ENCODE assay signal across 23 cellular contexts in the genomic region with DNA sequence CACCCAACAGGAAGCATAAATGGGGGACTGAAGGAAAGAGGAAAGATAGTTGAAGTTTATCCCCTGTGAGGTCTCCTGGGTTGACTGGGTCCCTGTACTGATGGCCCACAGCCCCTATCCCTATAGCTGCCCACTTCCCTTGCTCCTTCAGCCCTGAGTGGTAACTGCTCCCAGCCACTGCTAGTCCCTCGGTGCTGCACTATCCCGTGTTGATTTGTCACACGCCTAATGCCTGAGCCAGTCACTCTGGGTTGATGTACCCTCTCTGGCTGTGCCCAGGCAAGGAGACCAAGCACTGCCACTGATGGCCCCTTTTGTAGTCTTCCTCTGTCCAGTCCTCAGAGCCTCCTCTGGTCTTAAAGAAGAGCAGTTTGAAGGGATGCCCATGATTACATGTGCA.
"Had no signal": no experiment of that assay in that cellular context is flagged by ENCODE, and none has a peak within 500 bp of the region (broad histone marks: within the 10 kb centered on the region; RNA-seq: fewer than 3 reads in every experiment).

No MANE protein-coding gene starts in this region.

- H3K27ac Mint-ChIP-seq: activated naive CD4-positive, alpha-beta T cell treated with anti-CD3 and anti-CD28 coated beads, Interleukin-2, amount 50 U/mL, for 24 hours; activated T-helper 1 cell treated with anti-CD3 and anti-CD28 coated beads, Interleukin-12 subunit alpha, Interleukin-12 subunit beta, Interleukin-2, Interleukin-4 antibody, amounts not matched to agents 30 ng/mL and 10 ng/mL and 1 ng/mL, durations not matched to agents 14 hours and 24 hours and 36 hours; mesothelial cell of epicardium; naive thymus-derived CD8-positive, alpha-beta T cell; type B pancreatic cell had no signal

- H3K27me3 Mint-ChIP-seq: activated naive CD4-positive, alpha-beta T cell treated with anti-CD3 and anti-CD28 coated beads, Interleukin-2, amount 50 U/mL, for 24 hours; naive thymus-derived CD8-positive, alpha-beta T cell; type B pancreatic cell had no signal

- DNase-seq: activated CD4-positive, alpha-beta T cell treated with anti-CD3 and anti-CD28 coated beads for 1 hour; activated CD4-positive, alpha-beta T cell treated with anti-CD3 and anti-CD28 coated beads, Interleukin-2, amount 50 U/mL, for 1 hour; activated CD8-positive, alpha-beta T cell treated with anti-CD3 and anti-CD28 coated beads, Interleukin-2, amount 10 ng/mL, durations not matched to agents 7 days and 5 days; activated gamma-delta T cell treated with Interleukin-2 at 50 U/mL for 16 hours; brain microvascular endothelial cell; caudate nucleus; dermis blood vessel endothelial cell; effector CD8-positive, alpha-beta T cell; foreskin keratinocyte; lower lobe of right lung; naive thymus-derived CD8-positive, alpha-beta T cell; nucleus accumbens; posterior cingulate gyrus; small intestine; stimulated activated naive CD4-positive, alpha-beta T cell treated with Interleukin-2 at 50 U/mL for 16 hours had no signal

- H3K36me3 ChIP-seq: ascending aorta, brain microvascular endothelial cell, lower lobe of right lung, thoracic aorta had no signal

- H3K27me3 ChIP-seq: ascending aorta, brain microvascular endothelial cell, foreskin keratinocyte had no signal

- H3K4me3 Mint-ChIP-seq: activated CD8-positive, alpha-beta T cell treated with anti-CD3 and anti-CD28 coated beads, Interleukin-2, amount 10 ng/mL, durations not matched to agents 7 days and 5 days; activated naive CD4-positive, alpha-beta T cell treated with anti-CD3 and anti-CD28 coated beads, Interleukin-2, amount 50 U/mL, for 24 hours; activated T-helper 1 cell treated with anti-CD3 and anti-CD28 coated beads, Interleukin-12 subunit alpha, Interleukin-12 subunit beta, Interleukin-2, Interleukin-4 antibody, amounts not matched to agents 30 ng/mL and 10 ng/mL and 1 ng/mL, durations not matched to agents 14 hours and 24 hours and 36 hours; mesothelial cell of epicardium; type B pancreatic cell had no signal

- H3K4me3 ChIP-seq: ascending aorta, lower lobe of right lung, thoracic aorta had no signal

- H3K9me3 Mint-ChIP-seq: activated naive CD4-positive, alpha-beta T cell treated with anti-CD3 and anti-CD28 coated beads, Interleukin-2, amount 50 U/mL, for 24 hours; activated T-helper 1 cell treated with anti-CD3 and anti-CD28 coated beads, Interleukin-12 subunit alpha, Interleukin-12 subunit beta, Interleukin-2, Interleukin-4 antibody, amounts not matched to agents 30 ng/mL and 10 ng/mL and 1 ng/mL, durations not matched to agents 14 hours and 24 hours and 36 hours; naive thymus-derived CD8-positive, alpha-beta T cell; type B pancreatic cell had no signal

- H3K27ac ChIP-seq: ascending aorta, brain microvascular endothelial cell, foreskin keratinocyte, lower lobe of right lung, thoracic aorta had no signal

- H3K36me3 Mint-ChIP-seq: activated naive CD4-positive, alpha-beta T cell treated with anti-CD3 and anti-CD28 coated beads, Interleukin-2, amount 50 U/mL, for 24 hours; mesothelial cell of epicardium; naive thymus-derived CD8-positive, alpha-beta T cell; type B pancreatic cell had no signal

- ATAC-seq: activated CD8-positive, alpha-beta T cell treated with anti-CD3 and anti-CD28 coated beads, Interleukin-2, amount 10 ng/mL, durations not matched to agents 7 days and 5 days; foreskin keratinocyte; left lobe of liver; lower lobe of right lung; naive thymus-derived CD8-positive, alpha-beta T cell; sciatic nerve had no signal

- H3K4me1 ChIP-seq: foreskin keratinocyte, lower lobe of right lung had no signal
